ENCODE assay signal across 8 cellular contexts in the genomic region with DNA sequence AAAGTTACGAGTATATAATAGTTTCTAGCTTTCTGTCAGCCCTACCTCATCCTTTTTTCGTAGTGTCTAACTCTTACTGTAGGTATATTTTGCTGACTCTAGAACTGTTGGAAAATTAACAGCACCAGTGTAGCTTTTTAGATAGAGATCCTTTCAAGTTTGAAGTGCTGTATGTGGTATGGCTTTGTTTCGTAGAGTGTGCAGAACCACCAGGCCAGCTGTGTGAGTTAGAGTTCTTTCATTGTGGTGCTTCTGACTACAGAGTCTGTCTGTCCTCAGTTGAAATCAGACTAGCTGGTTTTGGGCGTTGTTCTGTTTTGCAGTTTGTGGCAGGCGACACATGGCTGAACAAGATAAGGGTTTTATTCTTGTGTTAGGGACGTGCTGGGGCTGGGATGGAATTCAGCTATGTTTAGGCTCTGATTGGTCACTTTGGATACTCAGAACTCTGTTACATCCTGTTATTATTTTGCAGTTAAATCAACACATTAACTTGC. TPM values are rescaled to one million over a fixed set of nuclear protein-coding genes. Genes with fewer than 3 reads are reported as not detected.
DNase-seq lines count a peak whose midpoint lies in the region; ATAC-seq and TF ChIP-seq lines count a peak whose summit lies in the region.

No MANE protein-coding gene starts in this region.

- TF ChIP-seq CTCF in MM.1S (IDR thresholded peaks at IDR 0.05; ENCODE audit: low read length), result no peak
- TF ChIP-seq CTCF in endodermal cell (conservative IDR thresholded peaks at IDR 0.05), result no peak

- no peaks in the 10 kb centered on the region for H3K27me3 ChIP-seq in MM.1S (replicated peaks; ENCODE audit: insufficient read depth, low read length)
- H3K27me3 ChIP-seq in endodermal cell (ENCODE audit: control insufficient read depth, insufficient read depth, low read length, poor library complexity, severe bottlenecking), result no peaks in the 10 kb centered on the region
- H3K27me3 ChIP-seq in mucosa of rectum (ENCODE audit: control insufficient read depth in 2 of 2, insufficient read depth in 2 of 2, low read length in 2 of 2), result no peaks in the 10 kb centered on the region

- no peaks in the 10 kb centered on the region for H3K9me3 Mint-ChIP-seq in endodermal cell

- H3K9me2 ChIP-seq in MM.1S (replicated peaks; ENCODE audit: insufficient read depth, low read length), result no peaks in the 10 kb centered on the region

- DNase-seq in AG20443 (ENCODE audit: low spot score), result peak; percentile 34
- peak; percentile 60 for DNase-seq in MM.1S
- DNase-seq in endodermal cell, result no peak
- DNase-seq in HuH-7 (ENCODE audit: low spot score), result no peak
- DNase-seq in NCI-H748 (lab: John Stamatoyannopoulos, UW; ENCODE audit: unreplicated experiment), result no peak

- peaks cover 28% of the 10 kb centered on the region for H3K4me1 ChIP-seq in MM.1S (ENCODE audit: low read length)
- peaks cover 10% of the 10 kb centered on the region for H3K4me1 ChIP-seq in endodermal cell (ENCODE audit: control insufficient read depth, insufficient read depth, low read length)
- peaks cover 16 to 32% of the 10 kb centered on the region in 2 donors for H3K4me1 ChIP-seq in mucosa of rectum (ENCODE audit: control insufficient read depth in 2 of 2, insufficient read depth in 2 of 2, low read length in 2 of 2)

- H3K79me2 ChIP-seq in MM.1S (ENCODE audit: low read length), result peaks cover 72% of the 10 kb centered on the region

- no peaks in the 10 kb centered on the region for H3K27me3 Mint-ChIP-seq in endodermal cell (ENCODE audit: insufficient read depth)

- H3F3A ChIP-seq in MM.1S (ENCODE audit: insufficient read depth, low read length), result peaks cover 51% of the 10 kb centered on the region

- no peaks in the 10 kb centered on the region for H3K36me3 Mint-ChIP-seq in endodermal cell (ENCODE audit: low read depth)

- peak overlapping the region; percentile 50 for H3K27ac Mint-ChIP-seq in endodermal cell

- H3K9ac ChIP-seq in MM.1S (ENCODE audit: low read length) (peak overlapping the region; percentile 84; the same call in 1 of the 2 replicates), endodermal cell (ENCODE audit: extremely low read depth, low read length, poor library complexity, severe bottlenecking) (peak overlapping the region; percentile 40), mucosa of rectum (ENCODE audit: low read depth in 1 of 2, low read length in 2 of 2) (peak overlapping the region; percentile 15 to 45)

- H3K4me3 ChIP-seq in MM.1S (ENCODE audit: low read length) (peak overlapping the region; percentile 32), endodermal cell (ENCODE audit: low read length) (peak overlapping the region; percentile 89), mucosa of rectum (ENCODE audit: low read length in 2 of 2) (peak overlapping the region; percentile 46 to 92)

- H3K4me2 ChIP-seq in MM.1S (ENCODE audit: low read depth, low read length), result peak overlapping the region; percentile 59

- peak overlapping the region; percentile 99 for H3K4me3 Mint-ChIP-seq in endodermal cell

- H3K4me1 Mint-ChIP-seq in endodermal cell, result peaks cover 41% of the 10 kb centered on the region

- H3K27ac ChIP-seq in MM.1S (ENCODE audit: low read length), result peak overlapping the region; percentile 34; the same call in 1 of the 2 replicates
- H3K27ac ChIP-seq in endodermal cell (ENCODE audit: low read depth, low read length), result no peak overlapping the region
- peak overlapping the region; percentile 17 to 69 for H3K27ac ChIP-seq in mucosa of rectum (ENCODE audit: low read depth in 2 of 2, low read length in 2 of 2)

- no peak overlapping the region for H2AFZ ChIP-seq in MM.1S (ENCODE audit: low read length)

- H3K9me3 ChIP-seq in MM.1S (replicated peaks; ENCODE audit: insufficient read depth, low read length) (no peaks in the 10 kb centered on the region), endodermal cell (ENCODE audit: control insufficient read depth, low read length) (no peaks in the 10 kb centered on the region), mucosa of rectum (ENCODE audit: control insufficient read depth in 2 of 2, low read length in 2 of 2) (no peaks in the 10 kb centered on the region)

- H3K36me3 ChIP-seq in MM.1S (replicated peaks; ENCODE audit: insufficient read depth, low read length) (0 out of 2 replicates have a peak, but pooled peaks cover 3% of the 10 kb centered on the region), endodermal cell (ENCODE audit: control insufficient read depth, insufficient read depth, low read length) (no peaks in the 10 kb centered on the region), mucosa of rectum (ENCODE audit: control insufficient read depth in 2 of 2, insufficient read depth in 2 of 2, low read length in 2 of 2) (no peaks in the 10 kb centered on the region)

- ATAC-seq in HG03442 (IDR thresholded peaks at IDR 0.05; ENCODE audit: unreplicated experiment) (no peak), GM18870 (IDR thresholded peaks at IDR 0.05; ENCODE audit: unreplicated experiment) (no peak)

- WGBS in endodermal cell (ENCODE audit: insufficient coverage in 1 of 2, insufficient read length in 1 of 2), 2 experiments, result 71 to 81% methylated on average over 3 to 6 of the region's 6 CpGs

- no peaks in the 10 kb centered on the region for H4K20me1 ChIP-seq in MM.1S (ENCODE audit: insufficient read depth, low read length)

RNA-seq across cellular contexts. Expression of a gene that starts 3.2 kb away (rescaled TPM):
- total RNA-seq in endodermal cell, result 10 to 100 TPM; 35.3 to 38.7 TPM
- polyA plus RNA-seq in endodermal cell (2013, experiment 1 of 2), result 29.4 TPM
- polyA plus RNA-seq in endodermal cell (2013, experiment 2 of 2), result 30.8 TPM

RNA-seq across cellular contexts. Expression of a gene that starts 14.3 kb away (rescaled TPM):
- 10 to 100 TPM; 13.8 to 20.1 TPM for total RNA-seq in endodermal cell
- 16.0 TPM for polyA plus RNA-seq in endodermal cell (2013, experiment 1 of 2)
- polyA plus RNA-seq in endodermal cell (2013, experiment 2 of 2), result 15.0 TPM

Comparison
In these comparisons a context has a peak if more than half of its experiments do, and no peak if none do; other contexts are left out.
1. DNase-seq: peak in AG20443 (single experiment) and MM.1S (single experiment); none in endodermal cell (single experiment), HuH-7 (single experiment) and NCI-H748 (single experiment).
2. H3K4me3 ChIP-seq: peak in every context shown above with its lines; median percentile 89 in endodermal cell; 69 in mucosa of rectum; 32 in MM.1S.
3. H3K9ac ChIP-seq: peak in every context shown above with its lines; median percentile 84 in MM.1S; 40 in endodermal cell; 30 in mucosa of rectum.